In genomic region chr3:140472621-140473020, GRCh38 we compare ENCODE assay signal across 17 cellular contexts.
"Had no signal": no experiment of that assay in that cellular context is flagged by ENCODE, and none has a peak within 500 bp of the region (broad histone marks: within the 10 kb centered on the region; RNA-seq: fewer than 3 reads in every experiment).

No MANE protein-coding gene starts in this region.

- DNase-seq: activated CD4-positive, alpha-beta memory T cell treated with anti-CD3 and anti-CD28 coated beads for 36 hours; activated CD4-positive, alpha-beta T cell treated with anti-CD3 and anti-CD28 coated beads for 4 hours; activated CD8-positive, alpha-beta memory T cell treated with anti-CD3 and anti-CD28 coated beads, Interleukin-2, amount 10 ng/mL, durations not matched to agents 7 days and 5 days; amniotic stem cell; central memory CD4-positive, alpha-beta T cell; dorsolateral prefrontal cortex; left cardiac atrium; mesenchymal stem cell; mucosa of descending colon; naive B cell; psoas muscle; right lobe of liver; stimulated activated CD4-positive, alpha-beta T cell treated with anti-CD3 and anti-CD28 coated beads, Interleukin-4, amount 100 ng/mL, for 1 hour; stimulated activated naive CD8-positive, alpha-beta T cell treated with anti-CD3 and anti-CD28 coated beads, Interleukin-15, amount 100 ng/mL, for 72 hours; trophoblast cell had no signal

- ATAC-seq: activated CD8-positive, alpha-beta memory T cell treated with anti-CD3 and anti-CD28 coated beads, Interleukin-2, amount 10 ng/mL, durations not matched to agents 7 days and 5 days; left cardiac atrium; mucosa of descending colon; psoas muscle; right lobe of liver; stimulated activated naive CD8-positive, alpha-beta T cell treated with anti-CD3 and anti-CD28 coated beads, Interleukin-15, amount 100 ng/mL, for 72 hours had no signal

- H3K27me3 ChIP-seq: dorsolateral prefrontal cortex, right lobe of liver, vagina had no signal

- H3K4me2 ChIP-seq: smooth muscle cell had no signal

- H3K4me3 ChIP-seq: dorsolateral prefrontal cortex, mucosa of descending colon, psoas muscle, right lobe of liver, smooth muscle cell, vagina had no signal

- H3K9me3 ChIP-seq: mucosa of descending colon, psoas muscle, right lobe of liver, vagina had no signal

- H3K27ac ChIP-seq: dorsolateral prefrontal cortex, psoas muscle, right lobe of liver, vagina had no signal

- H3K4me1 ChIP-seq: psoas muscle, right lobe of liver, vagina had no signal

- H3K36me3 ChIP-seq: right lobe of liver, vagina had no signal
